17 cellular contexts compared by ENCODE assay signal in the genomic region with DNA sequence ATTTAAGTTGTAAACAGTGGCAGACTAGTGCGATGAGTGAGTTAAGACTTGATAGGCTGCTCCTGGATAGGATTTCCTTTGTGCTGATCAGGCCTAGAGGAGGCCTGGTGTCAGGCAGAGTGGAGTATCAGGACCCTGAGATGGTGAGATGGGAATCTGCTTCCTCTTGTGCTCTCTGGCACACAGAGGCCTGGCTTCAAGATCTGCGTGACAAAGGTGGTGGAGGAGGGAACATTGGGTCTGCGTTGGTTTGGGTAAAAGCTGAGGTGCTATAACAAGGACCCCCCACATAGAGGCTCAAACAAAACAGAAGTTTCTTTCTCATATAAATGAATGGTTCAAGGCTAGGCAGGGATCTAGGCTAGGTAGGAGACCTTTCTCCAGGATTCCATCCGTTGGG. TPM values are rescaled to one million over a fixed set of nuclear protein-coding genes. Genes with fewer than 3 reads are reported as not detected.
DNase-seq lines count a peak whose midpoint lies in the region; ATAC-seq, FAIRE-seq and TF ChIP-seq lines count a peak whose summit lies in the region.
"Had no signal": no experiment of that assay in that cellular context is flagged by ENCODE, and none has a peak within 500 bp of the region (broad histone marks: within the 10 kb centered on the region; RNA-seq: fewer than 3 reads in every experiment).

No MANE protein-coding gene starts in this region.

- POLR2A ChIA-PET in H1 (lab: Charles Lee; ENCODE audit: partially characterized antibody) = interaction anchor here (1.1 to 3.0 kb wide), 4 partner anchors 12 to 192 kb away, joined by 5 to 16 read pairs (median 10); a partner anchor contains a TSS
- POLR2A ChIA-PET in naive thymus-derived CD4-positive, alpha-beta T cell (lab: Charles Lee) = interaction anchor here (1.2 kb wide), 1 partner anchor 20 kb away, joined by 5 read pairs; a partner anchor contains a TSS

- H2BK12ac ChIP-seq in H1 (ENCODE audit: low read depth, low read length) = no peak overlapping the region

- peak in 1 of 2 experiments; percentile 25; a peak in 1 of 3 replicates for TF ChIP-seq POLR2A in H1 (IDR thresholded peaks at IDR 0.05; ENCODE audit: control extremely low read depth in 1 of 2, low read depth in 2 of 2, low read length in 2 of 2)

- no peak for TF ChIP-seq CTCF in H1 (IDR thresholded peaks at IDR 0.05; ENCODE audit: control extremely low read depth in 1 of 3, insufficient read depth in 1 of 3, low read depth in 1 of 3, low read length in 3 of 3)

- H3K27ac ChIP-seq in H1 (ENCODE audit: low read depth, low read length) (peak overlapping the region; percentile 30), SJCRH30 (no peak overlapping the region)
- H3K27ac ChIP-seq in naive thymus-derived CD4-positive, alpha-beta T cell (ENCODE audit: low read depth, low read length) = no peak overlapping the region
- H3K27ac ChIP-seq: Peyer's patch had no signal

- no peak overlapping the region for H3K56ac ChIP-seq in H1 (replicated peaks; ENCODE audit: insufficient read length, low read depth, low read length)

- peaks cover 2% of the 10 kb centered on the region; the same call in 1 of the 2 replicates for H3K23me2 ChIP-seq in H1 (ENCODE audit: low read depth, low read length)

- H3K4me3 ChIP-seq in H7 (ENCODE audit: insufficient read depth, low read depth, low read length) (no peak overlapping the region), NT2/D1 (ENCODE audit: insufficient read length, low read depth) (no peak overlapping the region), H1 (ENCODE audit: extremely low read depth in 1 of 4, insufficient read depth in 2 of 4, low read depth in 3 of 4, low read length in 4 of 4) (peak overlapping the region in 1 of 4 experiments; percentile 27; a peak in 1 of 8 replicates), SJCRH30 (no peak overlapping the region)
- H3K4me3 ChIP-seq in naive thymus-derived CD4-positive, alpha-beta T cell (ENCODE audit: low read length) = no peak overlapping the region
- H3K4me3 ChIP-seq: Peyer's patch had no signal

- H3K36me3 Mint-ChIP-seq in naive thymus-derived CD4-positive, alpha-beta T cell = peaks cover 3 to 55% (median 19%) of the 10 kb centered on the region in 5 donors

- H2BK20ac ChIP-seq in H1 (ENCODE audit: low read length) = no peak overlapping the region

- no peaks in the 10 kb centered on the region for H3K79me1 ChIP-seq in H1 (ENCODE audit: low read depth, low read length)

- no peak overlapping the region for H3K14ac ChIP-seq in H1 (ENCODE audit: insufficient read length)

- H2BK15ac ChIP-seq in H1 (ENCODE audit: low read length) = no peak overlapping the region

- H3K27ac Mint-ChIP-seq in naive thymus-derived CD4-positive, alpha-beta T cell = peak overlapping the region in 6 of 9 donors; percentile 2 to 77 (median 43)
- H3K27ac Mint-ChIP-seq in stimulated activated naive CD8-positive, alpha-beta T cell treated with anti-CD3 and anti-CD28 coated beads, Interleukin-15, amount 100 ng/mL, for 72 hours = peak overlapping the region in 1 of 2 donors; percentile 70

- peak overlapping the region; percentile 26 to 30; a peak in 3 of 4 replicates for H3K4me2 ChIP-seq in H1 (ENCODE audit: insufficient read depth in 1 of 2, low read depth in 2 of 2, low read length in 2 of 2)

- peak overlapping the region; percentile 36; the same call in 1 of the 2 replicates for H3K18ac ChIP-seq in H1 (ENCODE audit: extremely low read depth, low read length)

- peak; percentile 42 for FAIRE-seq in H1 (lab: Jason Lieb, UNC)

- H2BK120ac ChIP-seq in H1 (replicated peaks; ENCODE audit: low read depth, low read length) = no peak overlapping the region

- H4K5ac ChIP-seq in H1 (ENCODE audit: insufficient read length, low read depth, low read length) = no peak overlapping the region

- DNase-seq in H7 (peak; percentile 58), NT2/D1 (ENCODE audit: low read depth, low spot score) (peak; percentile 87), H1 (ENCODE audit: low read depth in 1 of 2, low spot score in 2 of 2) (peak in 1 of 2 experiments; percentile 29), SJCRH30 (no peak)
- DNase-seq in naive thymus-derived CD4-positive, alpha-beta T cell = no peak
- DNase-seq in stimulated activated naive CD8-positive, alpha-beta T cell treated with anti-CD3 and anti-CD28 coated beads, Interleukin-15, amount 100 ng/mL, for 72 hours = no peak
- DNase-seq: COR-L47, Kasumi-1, NCI-H1417, NCI-H1930, NCI-H2171 treated with DMSO at 0.1 percent for 48 hours, NCI-H774, Peyer's patch, Right ventricle myocardium superior had no signal

- no peak overlapping the region for H3K23ac ChIP-seq in H1 (ENCODE audit: insufficient read length)

- H3K4me1 ChIP-seq in NT2/D1 (ENCODE audit: insufficient read depth, insufficient read length) (peaks cover 4% of the 10 kb centered on the region), H1 (replicated peaks in 1 of 4; ENCODE audit: control insufficient read depth in 3 of 4, insufficient read depth in 4 of 4, low read length in 3 of 4) (peaks cover 6 to 12% (median 10%) of the 10 kb centered on the region in 4 experiments; a peak in 5 of 7 replicates), SJCRH30 (no peaks in the 10 kb centered on the region)
- no peaks in the 10 kb centered on the region for H3K4me1 ChIP-seq in naive thymus-derived CD4-positive, alpha-beta T cell (ENCODE audit: control insufficient read depth in 2 of 2, insufficient read depth in 2 of 2, low read length in 2 of 2)
- H3K4me1 ChIP-seq: Peyer's patch had no signal

- peak overlapping the region; percentile 67 for H2BK5ac ChIP-seq in H1 (ENCODE audit: low read depth, low read length)

- H3K4me1 Mint-ChIP-seq in naive thymus-derived CD4-positive, alpha-beta T cell = peaks cover 0 to 20% (median 4%) of the 10 kb centered on the region in 7 donors
- peaks cover 18% of the 10 kb centered on the region for H3K4me1 Mint-ChIP-seq in stimulated activated naive CD8-positive, alpha-beta T cell treated with anti-CD3 and anti-CD28 coated beads, Interleukin-15, amount 100 ng/mL, for 72 hours

- no peak overlapping the region for H3K4me3 Mint-ChIP-seq in naive thymus-derived CD4-positive, alpha-beta T cell
- H3K4me3 Mint-ChIP-seq in stimulated activated naive CD8-positive, alpha-beta T cell treated with anti-CD3 and anti-CD28 coated beads, Interleukin-15, amount 100 ng/mL, for 72 hours = no peak overlapping the region

- WGBS in H1 (ENCODE audit: extremely low coverage in 1 of 2, insufficient coverage in 1 of 2, insufficient read length in 1 of 2, insufficient replicate concordance in 2 of 2, low coverage in 1 of 2, low lambda C conversion rate in 2 of 2, missing lambda C conversion rate in 1 of 2), 2 experiments = 60% methylated on average over 4 of the region's 4 CpGs; no CpG with 5 or more reads in 1 of the 2 experiments

- H3K36me3 ChIP-seq in H7 (replicated peaks; ENCODE audit: control insufficient read depth, insufficient read depth, low read length) (peaks cover 14% of the 10 kb centered on the region), NT2/D1 (ENCODE audit: insufficient read depth, insufficient read length, low read length) (peaks cover 51% of the 10 kb centered on the region), H1 (ENCODE audit: control insufficient read depth in 2 of 4, insufficient read depth in 4 of 4, low read length in 3 of 4) (peaks cover 7 to 25% (median 10%) of the 10 kb centered on the region in 4 experiments; a peak in 7 of 8 replicates), SJCRH30 (peaks cover 10% of the 10 kb centered on the region)
- peaks cover 3 to 74% (median 28%) of the 10 kb centered on the region in 3 experiments for H3K36me3 ChIP-seq in naive thymus-derived CD4-positive, alpha-beta T cell (ENCODE audit: control insufficient read depth in 2 of 3, insufficient read depth in 3 of 3, low read length in 3 of 3)

- no peak overlapping the region for H4K8ac ChIP-seq in H1 (ENCODE audit: extremely low read depth, insufficient read depth, low read length)

- ATAC-seq in naive thymus-derived CD4-positive, alpha-beta T cell = no peak
- ATAC-seq in stimulated activated naive CD8-positive, alpha-beta T cell treated with anti-CD3 and anti-CD28 coated beads, Interleukin-15, amount 100 ng/mL, for 72 hours = no peak
- no peak for ATAC-seq in HG03460 (IDR thresholded peaks at IDR 0.05; ENCODE audit: unreplicated experiment)
- no peak for ATAC-seq in HG02610 (IDR thresholded peaks at IDR 0.05; ENCODE audit: unreplicated experiment)
- ATAC-seq: SK-N-SH treated with all-trans-retinoic acid at 6 μM for 48 hours had no signal

- intact Hi-C loops in naive thymus-derived CD4-positive, alpha-beta T cell (cut with micrococcal nuclease) = no loop called here

- TF ChIP-seq EP300 in H1 (IDR thresholded peaks at IDR 0.05; ENCODE audit: borderline replicate concordance in 1 of 2, low read depth in 2 of 2, low read length in 2 of 2) = no peak

- no peak overlapping the region for H4K91ac ChIP-seq in H1 (replicated peaks; ENCODE audit: insufficient read length, low read length)

- H2AFZ ChIP-seq in H1 (ENCODE audit: low read length) = no peak overlapping the region

- H3K9me3 ChIP-seq in NT2/D1 (ENCODE audit: insufficient read depth, low read length) (no peaks in the 10 kb centered on the region), H1 (ENCODE audit: insufficient read depth in 2 of 2, low read depth in 1 of 2, low read length in 1 of 2) (no peaks in the 10 kb centered on the region), SJCRH30 (replicated peaks) (no peaks in the 10 kb centered on the region)
- no peaks in the 10 kb centered on the region for H3K9me3 ChIP-seq in naive thymus-derived CD4-positive, alpha-beta T cell (ENCODE audit: control insufficient read depth in 2 of 3, low read length in 3 of 3)
- H3K9me3 ChIP-seq: Peyer's patch had no signal

- no peak overlapping the region for H3K4ac ChIP-seq in H1 (replicated peaks; ENCODE audit: insufficient read length, low read depth, low read length)

- H3K27me3 Mint-ChIP-seq in naive thymus-derived CD4-positive, alpha-beta T cell = no peaks in the 10 kb centered on the region
- H3K27me3 Mint-ChIP-seq in stimulated activated naive CD8-positive, alpha-beta T cell treated with anti-CD3 and anti-CD28 coated beads, Interleukin-15, amount 100 ng/mL, for 72 hours = no peaks in the 10 kb centered on the region

- H3K79me2 ChIP-seq in H1 (ENCODE audit: control insufficient read depth in 1 of 2, insufficient read depth in 2 of 2, low read length in 2 of 2) = no peaks in the 10 kb centered on the region

- H3K27me3 ChIP-seq in H7 (ENCODE audit: control insufficient read depth, insufficient read depth, low read length) (no peaks in the 10 kb centered on the region), NT2/D1 (ENCODE audit: insufficient read depth, insufficient read length) (no peaks in the 10 kb centered on the region), H1 (replicated peaks in 1 of 4; ENCODE audit: control insufficient read depth in 3 of 4, extremely low read depth in 1 of 4, insufficient read depth in 3 of 4, low read length in 3 of 4) (no peaks in the 10 kb centered on the region; a peak in 1 of 7 replicates), SJCRH30 (no peaks in the 10 kb centered on the region)
- H3K27me3 ChIP-seq in naive thymus-derived CD4-positive, alpha-beta T cell (ENCODE audit: control insufficient read depth in 2 of 2, insufficient read depth in 2 of 2, low read length in 2 of 2) = no peaks in the 10 kb centered on the region
- H3K27me3 ChIP-seq: Peyer's patch had no signal

- H3K9ac ChIP-seq in NT2/D1 (ENCODE audit: insufficient read length, low read depth) (no peak overlapping the region), H1 (replicated peaks in 1 of 4; ENCODE audit: extremely low read depth in 1 of 4, low read depth in 3 of 4, low read length in 3 of 4) (no peak overlapping the region)

- no peak overlapping the region for H2AK5ac ChIP-seq in H1 (ENCODE audit: low read depth, low read length)

- TF ChIP-seq RAD21 in H1 (IDR thresholded peaks at IDR 0.05 in 1 of 2, conservative IDR thresholded peaks at IDR 0.05 in 1 of 2; ENCODE audit: low read depth in 2 of 2, low read length in 2 of 2) = no peak

- H3K9me3 Mint-ChIP-seq in naive thymus-derived CD4-positive, alpha-beta T cell = no peaks in the 10 kb centered on the region
- H3K9me3 Mint-ChIP-seq in stimulated activated naive CD8-positive, alpha-beta T cell treated with anti-CD3 and anti-CD28 coated beads, Interleukin-15, amount 100 ng/mL, for 72 hours = no peaks in the 10 kb centered on the region

- no peaks in the 10 kb centered on the region for H4K20me1 ChIP-seq in H1 (replicated peaks in 1 of 2; ENCODE audit: control insufficient read depth in 1 of 2, insufficient read depth in 2 of 2, low read length in 2 of 2)

- CTCF ChIA-PET in H1 (lab: Charles Lee; ENCODE audit: partially characterized antibody) = interaction anchor here (0.5 to 1.6 kb wide), 3 partner anchors 9 to 27 kb away, joined by 3 to 6 read pairs (median 6); no protein-coding TSS in a partner anchor
- CTCF ChIA-PET in naive thymus-derived CD4-positive, alpha-beta T cell (lab: Charles Lee) = no interaction called here

RNA-seq across cellular contexts. Expression of a gene that starts 20.3 kb away (rescaled TPM):
- total RNA-seq in H7 (2014; rRNA removed; shearing (Covaris generic)) = 93.8 and 96.4 TPM in 2 replicates
- 73.1 and 86.0 TPM in 2 replicates for total RNA-seq in H1 (2021; fragmentation: NEBNext Ultra II Directional; extraction: Animal tissue kit (Norgen Biotek cat#: 25700))
- 83.7 and 165 TPM in 2 replicates for polyA plus RNA-seq in H1 (2011; rRNA removed)
- polyA plus RNA-seq in H1 (2011; cell fraction: cytosol; rRNA removed) = 71.6 TPM
- 99.8 TPM for polyA plus RNA-seq in H1 (2011; cell fraction: nucleus; rRNA removed)
- polyA plus RNA-seq in H1 (2012, experiment 1 of 2) = 15.3 to 57.1 TPM (median 42.1 TPM) in 4 replicates
- polyA plus RNA-seq in H1 (2012, experiment 2 of 2) = 81.4 TPM
- polyA plus RNA-seq in H1 (2013, experiment 1 of 2) = 70.0 TPM
- 68.5 TPM for polyA plus RNA-seq in H1 (2013, experiment 2 of 2)
- 5.7 and 6.8 TPM in 2 replicates for polyA minus RNA-seq in H1 (2011; rRNA and poly(A)+ RNA removed)
- 31.8 TPM for polyA minus RNA-seq in H1 (2011; cell fraction: cytosol; rRNA and poly(A)+ RNA removed)
- 28.2 TPM for polyA minus RNA-seq in H1 (2011; cell fraction: nucleus; rRNA and poly(A)+ RNA removed)
- total RNA-seq in naive thymus-derived CD4-positive, alpha-beta T cell = 10 to 100 TPM; 41.8 to 56.2 (median 51.7) TPM
- 100 to 1,000 TPM; 185 to 212 TPM for polyA plus RNA-seq in naive thymus-derived CD4-positive, alpha-beta T cell
- total RNA-seq in SJCRH30 (2014; rRNA removed; shearing (Covaris generic)) = 44.4 and 52.9 TPM in 2 replicates

RNA-seq across cellular contexts. Expression of a gene that starts 34.3 kb away (rescaled TPM):
- 4.8 and 6.0 TPM in 2 replicates for total RNA-seq in H7 (2014; rRNA removed; shearing (Covaris generic))
- 1.8 and 2.6 TPM in 2 replicates for total RNA-seq in H1 (2021; fragmentation: NEBNext Ultra II Directional; extraction: Animal tissue kit (Norgen Biotek cat#: 25700))
- polyA plus RNA-seq in H1 (2011; rRNA removed) = 3.2 and 4.5 TPM in 2 replicates
- 5.0 TPM for polyA plus RNA-seq in H1 (2011; cell fraction: cytosol; rRNA removed)
- 3.8 TPM for polyA plus RNA-seq in H1 (2011; cell fraction: nucleus; rRNA removed)
- polyA plus RNA-seq in H1 (2012, experiment 1 of 2) = 1.9 to 2.5 TPM (median 2.0 TPM) in 4 replicates
- polyA plus RNA-seq in H1 (2012, experiment 2 of 2) = 2.7 TPM
- 4.3 TPM for polyA plus RNA-seq in H1 (2013, experiment 1 of 2)
- polyA plus RNA-seq in H1 (2013, experiment 2 of 2) = 4.0 TPM
- polyA minus RNA-seq in H1 (2011; rRNA and poly(A)+ RNA removed) = 1.6 and 2.0 TPM in 2 replicates
- polyA minus RNA-seq in H1 (2011; cell fraction: cytosol; rRNA and poly(A)+ RNA removed) = not detected
- polyA minus RNA-seq in H1 (2011; cell fraction: nucleus; rRNA and poly(A)+ RNA removed) = 4.3 TPM
- 10 to 100 TPM in 1 of 5 experiments, 1 to 10 TPM in 4; 2.6 to 10.6 (median 6.5) TPM for total RNA-seq in naive thymus-derived CD4-positive, alpha-beta T cell
- polyA plus RNA-seq in naive thymus-derived CD4-positive, alpha-beta T cell = 1 to 10 TPM; 7.7 to 9.1 TPM
- total RNA-seq in SJCRH30 (2014; rRNA removed; shearing (Covaris generic)) = 5.3 and 6.2 TPM in 2 replicates

Comparison
In these comparisons a context has a peak if more than half of its experiments do, and no peak if none do; other contexts are left out.
1. DNase-seq: peak in H7 (single experiment) and NT2/D1 (single experiment); none in naive thymus-derived CD4-positive, alpha-beta T cell (0 of 9), SJCRH30 (0 of 2) and stimulated activated naive CD8-positive, alpha-beta T cell treated with anti-CD3 and anti-CD28 coated beads, Interleukin-15, amount 100 ng/mL, for 72 hours (0 of 2).